ENCODE assay signal across 10 cellular contexts in the genomic region with DNA sequence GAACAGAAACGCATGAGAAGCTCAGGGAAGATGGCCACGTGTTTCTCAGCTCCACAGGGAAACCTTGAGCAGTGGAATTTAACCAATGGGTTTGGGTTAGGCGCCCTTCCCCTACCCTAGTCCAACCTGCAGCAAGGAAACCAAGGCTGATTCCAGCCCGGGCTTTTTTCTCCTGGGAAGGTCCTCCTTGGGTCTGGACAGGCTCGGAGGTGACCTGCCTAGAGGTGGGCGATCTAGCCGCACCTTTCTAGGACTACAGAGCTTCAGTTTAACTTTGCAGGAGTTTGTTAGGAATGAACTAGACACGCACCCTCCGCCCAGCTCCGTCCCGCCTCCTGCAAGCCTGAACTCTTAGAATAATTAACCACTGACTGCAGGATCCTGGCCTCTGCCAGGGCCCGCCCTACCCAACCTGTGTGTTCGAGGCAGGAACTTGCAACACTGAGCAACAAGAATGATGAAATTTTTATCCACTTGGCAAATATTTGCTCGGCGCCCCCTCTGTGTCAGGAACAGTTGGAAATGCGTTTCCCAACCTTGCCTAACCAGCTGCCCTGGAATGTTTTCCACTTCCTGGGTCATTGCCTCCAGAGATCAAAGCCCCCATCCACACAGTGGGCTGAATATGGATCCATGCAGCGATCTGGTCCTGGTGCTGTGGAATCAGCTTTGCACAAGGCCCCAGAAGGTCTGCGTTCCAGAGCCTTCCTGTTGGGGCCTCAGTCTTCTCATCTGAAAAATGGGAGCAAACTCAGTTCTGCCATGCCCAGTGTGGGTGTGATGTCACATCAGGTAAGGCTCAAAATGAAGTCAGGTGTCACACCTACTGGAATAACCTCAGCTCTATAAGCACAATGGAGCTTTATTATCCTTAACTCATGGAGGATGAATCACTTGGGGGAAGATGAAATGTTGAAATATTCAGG. TPM values are rescaled to one million over a fixed set of nuclear protein-coding genes. Genes with fewer than 3 reads are reported as not detected.
DNase-seq lines count a peak whose midpoint lies in the region; ATAC-seq and TF ChIP-seq lines count a peak whose summit lies in the region.
"Had no signal": no experiment of that assay in that cellular context is flagged by ENCODE, and none has a peak within 500 bp of the region (broad histone marks: within the 10 kb centered on the region; RNA-seq: fewer than 3 reads in every experiment).

No MANE protein-coding gene starts in this region.

- no peak for TF ChIP-seq CTCF in Calu3 (IDR thresholded peaks at IDR 0.05; ENCODE audit: unreplicated experiment)

- POLR2A ChIA-PET in activated CD8-positive, alpha-beta T cell treated with anti-CD3 and anti-CD28 coated beads, Interleukin-2, amount 10 ng/mL, durations not matched to agents 7 days and 5 days (lab: Charles Lee), result no interaction called here

- peaks cover 11 to 25% of the 10 kb centered on the region in 2 donors for H3K36me3 ChIP-seq in muscle layer of duodenum (ENCODE audit: control insufficient read depth in 1 of 2, insufficient read depth in 2 of 2, low read length in 2 of 2)

- no peaks in the 10 kb centered on the region for H3K4me1 ChIP-seq in muscle layer of duodenum (ENCODE audit: control insufficient read depth in 1 of 2, insufficient read depth in 2 of 2, low read length in 2 of 2)

- peak; percentile 91 for DNase-seq in Calu3
- DNase-seq in NCI-H69 (lab: John Stamatoyannopoulos, UW), result peak; percentile 35
- no peak for DNase-seq in activated CD8-positive, alpha-beta T cell treated with anti-CD3 and anti-CD28 coated beads, Interleukin-2, amount 10 ng/mL, durations not matched to agents 7 days and 5 days
- DNase-seq in anterior cingulate cortex (lab: John Stamatoyannopoulos, UW), result no peak
- no peak for DNase-seq in activated naive CD8-positive, alpha-beta T cell treated with anti-CD3 and anti-CD28 coated beads, Interleukin-2, amount 50 U/mL, for 24 hours
- DNase-seq: activated CD4-positive, alpha-beta T cell treated with anti-CD3 and anti-CD28 coated beads for 36 hours; NK-92 treated with Interleukin-12 subunit alpha and Interleukin-12 subunit beta, amount 100 ng/mL, for 24 hours had no signal

- peak overlapping the region; percentile 100 for H3K27ac Mint-ChIP-seq in Calu3 (ENCODE audit: unreplicated experiment)
- no peak overlapping the region for H3K27ac Mint-ChIP-seq in activated CD8-positive, alpha-beta T cell treated with anti-CD3 and anti-CD28 coated beads, Interleukin-2, amount 10 ng/mL, durations not matched to agents 7 days and 5 days
- H3K27ac Mint-ChIP-seq in activated naive CD8-positive, alpha-beta T cell treated with anti-CD3 and anti-CD28 coated beads, Interleukin-2, amount 50 U/mL, for 24 hours, result no peak overlapping the region
- H3K27ac Mint-ChIP-seq: activated CD4-positive, alpha-beta T cell treated with anti-CD3 and anti-CD28 coated beads for 36 hours had no signal

- no peaks in the 10 kb centered on the region for H3K9me3 ChIP-seq in muscle layer of duodenum (ENCODE audit: control insufficient read depth in 1 of 2, low read length in 2 of 2)

- no peaks in the 10 kb centered on the region for H3K27me3 Mint-ChIP-seq in Calu3 (ENCODE audit: unreplicated experiment)
- peaks cover 14% of the 10 kb centered on the region for H3K27me3 Mint-ChIP-seq in activated CD8-positive, alpha-beta T cell treated with anti-CD3 and anti-CD28 coated beads, Interleukin-2, amount 10 ng/mL, durations not matched to agents 7 days and 5 days (ENCODE audit: low read depth)
- peaks cover 9% of the 10 kb centered on the region for H3K27me3 Mint-ChIP-seq in activated naive CD8-positive, alpha-beta T cell treated with anti-CD3 and anti-CD28 coated beads, Interleukin-2, amount 50 U/mL, for 24 hours

- peak overlapping the region; percentile 63 for H3K4me3 Mint-ChIP-seq in Calu3 (ENCODE audit: low read depth, unreplicated experiment)
- no peak overlapping the region for H3K4me3 Mint-ChIP-seq in activated CD8-positive, alpha-beta T cell treated with anti-CD3 and anti-CD28 coated beads, Interleukin-2, amount 10 ng/mL, durations not matched to agents 7 days and 5 days
- no peak overlapping the region for H3K4me3 Mint-ChIP-seq in activated naive CD8-positive, alpha-beta T cell treated with anti-CD3 and anti-CD28 coated beads, Interleukin-2, amount 50 U/mL, for 24 hours
- H3K4me3 Mint-ChIP-seq: activated CD4-positive, alpha-beta T cell treated with anti-CD3 and anti-CD28 coated beads for 36 hours had no signal

- no TSS peak for BruUV-seq in Calu3 (replicated peaks; lab: Mats Ljungman, UMichigan)

- no peaks in the 10 kb centered on the region for H3K27me3 ChIP-seq in muscle layer of duodenum (ENCODE audit: low read depth, low read length)

- ATAC-seq in esophagus mucosa (peak; percentile 91), HG03439 (IDR thresholded peaks at IDR 0.05; ENCODE audit: unreplicated experiment) (no peak)
- ATAC-seq in activated CD8-positive, alpha-beta T cell treated with anti-CD3 and anti-CD28 coated beads, Interleukin-2, amount 10 ng/mL, durations not matched to agents 7 days and 5 days, result no peak
- ATAC-seq in activated naive CD8-positive, alpha-beta T cell treated with anti-CD3 and anti-CD28 coated beads, Interleukin-2, amount 50 U/mL, for 24 hours, result no peak
- ATAC-seq: activated CD4-positive, alpha-beta T cell treated with anti-CD3 and anti-CD28 coated beads for 36 hours had no signal

- CTCF ChIA-PET in Calu3 (lab: Charles Lee), result interaction anchor here (0.5 to 4.5 kb wide), 13 partner anchors 12 to 1272 kb away, joined by 3 to 46 read pairs (median 4); a partner anchor contains a TSS
- CTCF ChIA-PET in activated CD8-positive, alpha-beta T cell treated with anti-CD3 and anti-CD28 coated beads, Interleukin-2, amount 10 ng/mL, durations not matched to agents 7 days and 5 days (lab: Charles Lee), result interaction anchor here (1.0 to 1.3 kb wide), 2 partner anchors 11 to 12 kb away, joined by 4 to 5 read pairs; no protein-coding TSS in a partner anchor

- intact Hi-C loops in Calu3 (cut with micrococcal nuclease; ENCODE audit: unreplicated experiment), result no loop called here

- no peaks in the 10 kb centered on the region for H3K9me3 Mint-ChIP-seq in Calu3 (ENCODE audit: low read depth, unreplicated experiment)
- no peaks in the 10 kb centered on the region for H3K9me3 Mint-ChIP-seq in activated CD8-positive, alpha-beta T cell treated with anti-CD3 and anti-CD28 coated beads, Interleukin-2, amount 10 ng/mL, durations not matched to agents 7 days and 5 days (ENCODE audit: insufficient read depth)
- H3K9me3 Mint-ChIP-seq in activated naive CD8-positive, alpha-beta T cell treated with anti-CD3 and anti-CD28 coated beads, Interleukin-2, amount 50 U/mL, for 24 hours, result no peaks in the 10 kb centered on the region

- peaks cover 45% of the 10 kb centered on the region for H3K36me3 Mint-ChIP-seq in Calu3 (ENCODE audit: insufficient read depth, unreplicated experiment)
- no peaks in the 10 kb centered on the region for H3K36me3 Mint-ChIP-seq in activated CD8-positive, alpha-beta T cell treated with anti-CD3 and anti-CD28 coated beads, Interleukin-2, amount 10 ng/mL, durations not matched to agents 7 days and 5 days (ENCODE audit: low read depth)
- no peaks in the 10 kb centered on the region for H3K36me3 Mint-ChIP-seq in activated naive CD8-positive, alpha-beta T cell treated with anti-CD3 and anti-CD28 coated beads, Interleukin-2, amount 50 U/mL, for 24 hours (ENCODE audit: low read depth)

- H3K4me1 Mint-ChIP-seq in Calu3 (ENCODE audit: low read depth, unreplicated experiment), result peaks cover 52% of the 10 kb centered on the region
- H3K4me1 Mint-ChIP-seq in activated CD8-positive, alpha-beta T cell treated with anti-CD3 and anti-CD28 coated beads, Interleukin-2, amount 10 ng/mL, durations not matched to agents 7 days and 5 days (ENCODE audit: low read depth), result no peaks in the 10 kb centered on the region
- no peaks in the 10 kb centered on the region for H3K4me1 Mint-ChIP-seq in activated naive CD8-positive, alpha-beta T cell treated with anti-CD3 and anti-CD28 coated beads, Interleukin-2, amount 50 U/mL, for 24 hours
- H3K4me1 Mint-ChIP-seq: activated CD4-positive, alpha-beta T cell treated with anti-CD3 and anti-CD28 coated beads for 36 hours had no signal

- no peak overlapping the region for H3K4me3 ChIP-seq in muscle layer of duodenum (ENCODE audit: low read depth in 1 of 2, low read length in 2 of 2)

- H3K27ac ChIP-seq in muscle layer of duodenum (ENCODE audit: low read length), result peak overlapping the region; percentile 80

RNA-seq across cellular contexts. Expression of a gene that starts 13.3 kb away (rescaled TPM):
- total RNA-seq in Calu3 (2022) (60.8 and 73.0 TPM in 2 replicates), esophagus mucosa (78.0 TPM)
- 10 to 100 TPM; 28.5 to 33.6 TPM for total RNA-seq in activated CD8-positive, alpha-beta T cell treated with anti-CD3 and anti-CD28 coated beads, Interleukin-2, amount 10 ng/mL, durations not matched to agents 7 days and 5 days

RNA-seq across cellular contexts. Expression of a gene that starts 13.6 kb away (rescaled TPM):
- total RNA-seq in Calu3 (2022) (52.2 and 64.7 TPM in 2 replicates), esophagus mucosa (83.2 TPM)
- total RNA-seq in activated CD8-positive, alpha-beta T cell treated with anti-CD3 and anti-CD28 coated beads, Interleukin-2, amount 10 ng/mL, durations not matched to agents 7 days and 5 days, result 1 to 10 TPM; 8.3 to 9.4 TPM

RNA-seq across cellular contexts. Expression of a gene that starts 18.7 kb away (rescaled TPM):
- 19.6 and 19.8 TPM in 2 replicates for total RNA-seq in Calu3 (2022)
- 3.9 TPM for total RNA-seq in esophagus mucosa
- total RNA-seq in activated CD8-positive, alpha-beta T cell treated with anti-CD3 and anti-CD28 coated beads, Interleukin-2, amount 10 ng/mL, durations not matched to agents 7 days and 5 days, result 10 to 100 TPM; 34.3 to 35.9 TPM

Comparison
In these comparisons a context has a peak if more than half of its experiments do, and no peak if none do; other contexts are left out.
1. DNase-seq: peak in Calu3 (single experiment) and NCI-H69 (single experiment); none in activated CD8-positive, alpha-beta T cell treated with anti-CD3 and anti-CD28 coated beads, Interleukin-2, amount 10 ng/mL, durations not matched to agents 7 days and 5 days (single experiment), anterior cingulate cortex (0 of 58) and activated naive CD8-positive, alpha-beta T cell treated with anti-CD3 and anti-CD28 coated beads, Interleukin-2, amount 50 U/mL, for 24 hours (single experiment).